In the genomic region with DNA sequence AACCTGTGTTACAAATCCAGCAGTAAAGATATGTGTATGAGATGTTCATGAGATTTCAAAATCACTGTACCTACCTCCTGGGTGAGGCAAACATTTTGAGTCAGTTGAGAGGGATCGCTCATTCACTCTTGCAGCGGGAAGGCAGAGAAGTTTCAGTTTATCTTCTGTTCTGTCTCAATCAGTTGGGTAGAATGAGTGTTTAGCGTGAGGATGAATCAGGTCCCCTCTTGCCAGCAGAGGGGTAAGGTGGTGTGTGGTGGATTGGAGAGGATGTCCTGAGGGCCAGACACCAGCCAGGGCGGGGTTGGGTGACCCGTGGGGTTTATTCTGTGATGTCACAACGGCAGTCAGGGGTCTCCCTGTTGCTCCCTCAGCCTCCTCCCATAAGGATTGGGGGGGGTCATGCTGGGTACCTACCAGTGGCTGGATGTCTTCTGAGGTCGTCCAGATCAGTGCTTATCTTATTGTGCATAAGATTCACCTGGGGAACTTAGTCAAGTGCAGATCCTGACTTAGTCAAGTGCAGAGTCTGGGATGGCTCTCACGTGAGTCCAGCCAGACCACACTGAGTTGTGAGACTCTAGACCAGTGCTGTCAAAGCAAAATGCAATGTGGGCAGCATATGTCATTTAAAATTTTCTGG, we compare ENCODE assay signal across 8 cellular contexts. TPM values are rescaled to one million over a fixed set of nuclear protein-coding genes. Genes with fewer than 3 reads are reported as not detected.
A peak's percentile ranks its signal among the peaks of the same experiment; 100 is the strongest.
DNase-seq lines count a peak whose midpoint lies in the region; ATAC-seq and TF ChIP-seq lines count a peak whose summit lies in the region.

A gene (minus strand): TSS at position 277 of the 643 bp plus-strand sequence. CDS start 155 bp downstream, at position 122.

- no peak for ATAC-seq in CD4-positive, alpha-beta T cell (ENCODE audit: poor library complexity)
- no peak for ATAC-seq in gastrocnemius medialis

- no peak for DNase-seq in CD4-positive, alpha-beta T cell
- peak; percentile 49 for DNase-seq in NCI-H226
- DNase-seq in endothelial cell (ENCODE audit: low spot score), result no peak
- no peak for DNase-seq in gastrocnemius medialis
- no peak for DNase-seq in HK-2 (ENCODE audit: unreplicated experiment)
- no peak for DNase-seq in SW480 (ENCODE audit: low spot score)
- DNase-seq in COLO668 (lab: John Stamatoyannopoulos, UW; ENCODE audit: unreplicated experiment), result no peak
- no peak for DNase-seq in H4 (ENCODE audit: low spot score)

- no peak for TF ChIP-seq POLR2A in gastrocnemius medialis (IDR thresholded peaks at IDR 0.05)

- H3K4me3 ChIP-seq in gastrocnemius medialis, result no peak within 1 kb of the TSS

- H3K9me3 Mint-ChIP-seq in CD4-positive, alpha-beta T cell, result no peaks in the 10 kb centered on the region
- no peaks in the 10 kb centered on the region for H3K9me3 Mint-ChIP-seq in endothelial cell (ENCODE audit: unreplicated experiment)

- CTCF ChIA-PET in CD4-positive, alpha-beta T cell (lab: Charles Lee), result interaction anchor here (1.1 to 6.9 kb wide), 2 partner anchors 19 to 108 kb away, joined by 3 to 50 read pairs; no protein-coding TSS in a partner anchor

- no peaks in the 10 kb centered on the region for H3K9me3 ChIP-seq in CD4-positive, alpha-beta T cell (ENCODE audit: control insufficient read depth, low read length)
- H3K9me3 ChIP-seq in gastrocnemius medialis, result no peaks in the 10 kb centered on the region

- no peak for TF ChIP-seq CTCF in CD4-positive, alpha-beta T cell (IDR thresholded peaks at IDR 0.05)
- TF ChIP-seq CTCF in endothelial cell (IDR thresholded peaks at IDR 0.05; ENCODE audit: unreplicated experiment) (no peak), gastrocnemius medialis (IDR thresholded peaks at IDR 0.05 in 4 of 5, conservative IDR thresholded peaks at IDR 0.05 in 1 of 5) (no peak)

- H3K36me3 ChIP-seq in gastrocnemius medialis, result no peaks in the 10 kb centered on the region

- peak within 1 kb of the TSS; percentile 87 for H3K4me3 Mint-ChIP-seq in CD4-positive, alpha-beta T cell
- peak within 1 kb of the TSS; percentile 45 for H3K4me3 Mint-ChIP-seq in endothelial cell (ENCODE audit: unreplicated experiment)

- POLR2A ChIA-PET in CD4-positive, alpha-beta T cell (lab: Charles Lee), result interaction anchor here (0.8 kb wide), 1 partner anchor 62 kb away, joined by 3 read pairs; no protein-coding TSS in a partner anchor

- peaks cover 42% of the 10 kb centered on the region for H3K4me1 Mint-ChIP-seq in CD4-positive, alpha-beta T cell (ENCODE audit: low read depth)
- peaks cover 46% of the 10 kb centered on the region for H3K4me1 Mint-ChIP-seq in endothelial cell (ENCODE audit: unreplicated experiment)

- H3K27ac Mint-ChIP-seq in CD4-positive, alpha-beta T cell, result peak within 1 kb of the TSS; percentile 94
- peak within 1 kb of the TSS; percentile 94 for H3K27ac Mint-ChIP-seq in endothelial cell (ENCODE audit: unreplicated experiment)

- H3K27me3 ChIP-seq in CD4-positive, alpha-beta T cell (ENCODE audit: control insufficient read depth, insufficient read depth, low read length), result no peaks in the 10 kb centered on the region
- no peaks in the 10 kb centered on the region for H3K27me3 ChIP-seq in gastrocnemius medialis

- in situ Hi-C loops in gastrocnemius medialis (cut with MboI; ENCODE audit: low sequenced_read_pairs in 4 of 4), result no loop called here

- H3K27ac ChIP-seq in CD4-positive, alpha-beta T cell (ENCODE audit: low read depth, low read length), result no peak within 1 kb of the TSS
- peak within 1 kb of the TSS; percentile 83 to 84 (median 83) for H3K27ac ChIP-seq in gastrocnemius medialis

- intact Hi-C loops in CD4-positive, alpha-beta T cell (cut with DNase I, micrococcal nuclease), result loop anchor here in 1 of 2 experiments (2.0 to 10.0 kb wide), 3 partner anchors 59 to 749 kb away; a partner anchor contains a TSS
- intact Hi-C loops in gastrocnemius medialis (cut with DNase I; ENCODE audit: low total_unique reads), result loop anchor here (5.0 kb wide), 2 partner anchors 44 to 186 kb away; no protein-coding TSS in a partner anchor

- H3K36me3 Mint-ChIP-seq in CD4-positive, alpha-beta T cell (ENCODE audit: low read depth), result no peaks in the 10 kb centered on the region
- peaks cover 6% of the 10 kb centered on the region for H3K36me3 Mint-ChIP-seq in endothelial cell (ENCODE audit: low read depth, unreplicated experiment)

- peaks cover 19 to 30% of the 10 kb centered on the region in 2 donors for H3K4me1 ChIP-seq in gastrocnemius medialis

- no peaks in the 10 kb centered on the region for H3K27me3 Mint-ChIP-seq in CD4-positive, alpha-beta T cell
- H3K27me3 Mint-ChIP-seq in endothelial cell (ENCODE audit: unreplicated experiment), result peaks cover 17% of the 10 kb centered on the region

RNA-seq across cellular contexts. Expression of the gene that starts here (rescaled TPM):
- total RNA-seq in CD4-positive, alpha-beta T cell, result not detected
- 0.46 TPM for total RNA-seq in endothelial cell (ENCODE audit: unreplicated experiment)
- not detected for total RNA-seq in gastrocnemius medialis
- 0.15 TPM in 1 of 2 replicates, not detected in the other for total RNA-seq in H4 (2014; rRNA removed; shearing (Covaris generic))
